Comparison of ENCODE assay signal across 8 cellular contexts in the genomic region with DNA sequence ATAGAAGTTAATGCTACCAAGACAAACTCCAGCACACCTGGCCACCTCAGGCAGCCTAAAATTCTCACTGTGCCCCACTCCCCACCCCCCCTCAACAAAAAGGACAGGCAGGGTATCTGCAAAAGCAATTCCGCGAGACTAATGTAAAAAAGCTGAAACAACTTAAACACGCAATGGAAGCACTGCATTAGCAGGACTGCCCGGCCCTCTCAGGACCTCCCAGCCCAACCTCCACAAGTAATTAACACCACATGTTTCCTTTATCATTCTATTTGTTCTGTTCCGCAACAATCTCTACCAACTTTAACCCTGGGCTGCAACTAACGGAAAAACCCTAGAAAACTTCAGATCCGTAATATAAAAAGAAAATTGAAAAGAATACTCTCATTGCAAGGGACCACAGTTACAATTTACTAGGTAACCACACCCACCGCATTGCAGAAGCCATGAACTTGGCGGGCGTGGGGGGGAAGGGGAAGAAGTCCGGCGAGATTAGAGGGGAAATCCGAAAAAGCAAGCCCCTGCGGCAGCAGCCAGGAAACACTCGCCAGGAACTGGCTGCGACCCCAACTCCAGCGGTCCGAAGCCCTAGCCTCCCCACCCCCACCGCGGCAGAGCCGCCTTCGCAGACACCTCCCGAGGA. TPM values are rescaled to one million over a fixed set of nuclear protein-coding genes. Genes with fewer than 3 reads are reported as not detected.
DNase-seq lines count a peak whose midpoint lies in the region; ATAC-seq, FAIRE-seq and TF ChIP-seq lines count a peak whose summit lies in the region.

No MANE protein-coding gene starts in this region.

- DNase-seq in activated CD4-positive, alpha-beta T cell treated with anti-CD3 and anti-CD28 coated beads, Interleukin-2, amount 10 ng/mL, durations not matched to agents 24 days and 14 days, result no peak
- no peak for DNase-seq in activated CD4-positive, alpha-beta T cell treated with anti-CD3 and anti-CD28 coated beads for 1 hour
- DNase-seq in ascending aorta (ENCODE audit: low spot score in 2 of 2) (no peak), kidney (peak; percentile 68), tibial nerve (ENCODE audit: low spot score in 2 of 2) (no peak), SW 1271 (lab: John Stamatoyannopoulos, UW) (no peak)

- no peaks in the 10 kb centered on the region for H3K27me3 ChIP-seq in ascending aorta
- H3K27me3 ChIP-seq in tibial nerve, result no peaks in the 10 kb centered on the region

- peaks cover 2% of the 10 kb centered on the region for H3K4me1 Mint-ChIP-seq in activated CD4-positive, alpha-beta T cell treated with anti-CD3 and anti-CD28 coated beads, Interleukin-2, amount 10 ng/mL, durations not matched to agents 24 days and 14 days

- H3K9me3 ChIP-seq in ascending aorta, result no peaks in the 10 kb centered on the region
- H3K9me3 ChIP-seq in kidney (ENCODE audit: control insufficient read depth in 1 of 2, low read length in 2 of 2), result no peaks in the 10 kb centered on the region
- H3K9me3 ChIP-seq in tibial nerve, result no peaks in the 10 kb centered on the region

- H3K36me3 ChIP-seq in ascending aorta (no peaks in the 10 kb centered on the region), kidney (ENCODE audit: control insufficient read depth in 1 of 2, insufficient read depth in 2 of 2, low read length in 2 of 2) (no peaks in the 10 kb centered on the region), tibial nerve (no peaks in the 10 kb centered on the region)

- peaks cover 42% of the 10 kb centered on the region for H3K27me3 Mint-ChIP-seq in activated CD4-positive, alpha-beta T cell treated with anti-CD3 and anti-CD28 coated beads, Interleukin-2, amount 10 ng/mL, durations not matched to agents 24 days and 14 days

- FAIRE-seq in kidney (lab: Jason Lieb, UNC), result no peak

- peak overlapping the region in 1 of 2 donors; percentile 37 for H3K9ac ChIP-seq in kidney (ENCODE audit: low read length in 2 of 2)

- H3K27ac ChIP-seq in ascending aorta, result peak overlapping the region in 1 of 2 donors; percentile 41
- no peak overlapping the region for H3K27ac ChIP-seq in kidney (ENCODE audit: low read depth in 2 of 2, low read length in 2 of 2)
- peak overlapping the region in 3 of 4 donors; percentile 67 to 90 (median 75) for H3K27ac ChIP-seq in tibial nerve

- H3K4me3 ChIP-seq in ascending aorta (peak overlapping the region; percentile 61 to 64), kidney (ENCODE audit: low read length in 2 of 2) (peak overlapping the region; percentile 44 to 60), tibial nerve (peak overlapping the region; percentile 37 to 78 (median 48))

- no peaks in the 10 kb centered on the region for H3K36me3 Mint-ChIP-seq in activated CD4-positive, alpha-beta T cell treated with anti-CD3 and anti-CD28 coated beads, Interleukin-2, amount 10 ng/mL, durations not matched to agents 24 days and 14 days (ENCODE audit: low read depth)

- H3K27ac Mint-ChIP-seq in activated CD4-positive, alpha-beta T cell treated with anti-CD3 and anti-CD28 coated beads, Interleukin-2, amount 10 ng/mL, durations not matched to agents 24 days and 14 days, result no peak overlapping the region

- H3K9me3 Mint-ChIP-seq in activated CD4-positive, alpha-beta T cell treated with anti-CD3 and anti-CD28 coated beads, Interleukin-2, amount 10 ng/mL, durations not matched to agents 24 days and 14 days, result no peaks in the 10 kb centered on the region

- TF ChIP-seq POLR2A in tibial nerve (IDR thresholded peaks at IDR 0.05), result no peak

- H3K4me1 ChIP-seq in ascending aorta, result no peaks in the 10 kb centered on the region
- H3K4me1 ChIP-seq in kidney (ENCODE audit: control insufficient read depth in 1 of 2, insufficient read depth in 1 of 2, low read depth in 1 of 2, low read length in 2 of 2), result peaks cover 0 to 3% of the 10 kb centered on the region in 2 donors
- H3K4me1 ChIP-seq in tibial nerve, result peaks cover 0 to 44% (median 3%) of the 10 kb centered on the region in 4 donors

- TF ChIP-seq EP300 in tibial nerve (IDR thresholded peaks at IDR 0.05), result no peak

- WGBS in tibial nerve, 2 donors, result 3 to 4% methylated on average over 18 to 23 of the region's 23 CpGs

- H3K4me3 Mint-ChIP-seq in activated CD4-positive, alpha-beta T cell treated with anti-CD3 and anti-CD28 coated beads, Interleukin-2, amount 10 ng/mL, durations not matched to agents 24 days and 14 days, result peak overlapping the region; percentile 9

- TF ChIP-seq CTCF in ascending aorta (IDR thresholded peaks at IDR 0.05) (no peak), kidney (IDR thresholded peaks at IDR 0.05; ENCODE audit: borderline replicate concordance, extremely low read depth, insufficient read depth) (no peak), tibial nerve (IDR thresholded peaks at IDR 0.05) (no peak)

- ATAC-seq in HG03432 (IDR thresholded peaks at IDR 0.05; ENCODE audit: unreplicated experiment) (no peak), HG02678 (IDR thresholded peaks at IDR 0.05; ENCODE audit: unreplicated experiment) (no peak)

- intact Hi-C loops in activated CD4-positive, alpha-beta T cell treated with anti-CD3 and anti-CD28 coated beads, Interleukin-2, amount 10 ng/mL, durations not matched to agents 24 days and 14 days (cut with micrococcal nuclease), result loop anchor here (5.0 kb wide), 1 partner anchor 90 kb away; no protein-coding TSS in a partner anchor
- intact Hi-C loops in ascending aorta (cut with DNase I) (no loop called here), kidney (cut with DNase I) (no loop called here)

RNA-seq across cellular contexts. Expression of a gene that starts 1.3 kb away (rescaled TPM):
- total RNA-seq in activated CD4-positive, alpha-beta T cell treated with anti-CD3 and anti-CD28 coated beads, Interleukin-2, amount 10 ng/mL, durations not matched to agents 24 days and 14 days, result 1.5 TPM in 2 replicates
- total RNA-seq in ascending aorta (90.9 TPM), kidney (44.6 TPM), tibial nerve (100 to 1,000 TPM in 1 of 4 donors, 10 to 100 TPM in 3; 63.4 to 146 (median 81.5) TPM)
- 35.3 TPM for polyA plus RNA-seq in kidney (ENCODE audit: insufficient read depth, low read depth, low replicate concordance)

Comparison
In these comparisons a context has a peak if more than half of its experiments do, and no peak if none do; other contexts are left out.
1. H3K27ac ChIP-seq: peak in tibial nerve (3 of 4); none in kidney (0 of 2).
2. RNA of a gene that starts 1.3 kb away (total RNA-seq): 63.4 to 146 TPM in tibial nerve, 90.9 TPM in ascending aorta (single experiment) and 44.6 TPM in kidney (single experiment); 1.5 TPM in activated CD4-positive, alpha-beta T cell treated with anti-CD3 and anti-CD28 coated beads, Interleukin-2, amount 10 ng/mL, durations not matched to agents 24 days and 14 days; every median in the first group is over 10 times any median in the second.
3. Peak in every context shown above with its lines, with median percentiles within 50 percentile points of each other: H3K4me3 ChIP-seq.